11 cellular contexts compared by ENCODE assay signal in genomic region chr2:32250290-32250689, GRCh38. TPM values are rescaled to one million over a fixed set of nuclear protein-coding genes. Genes with fewer than 3 reads are reported as not detected.
"Had no signal": no experiment of that assay in that cellular context is flagged by ENCODE, and none has a peak within 500 bp of the region (broad histone marks: within the 10 kb centered on the region; RNA-seq: fewer than 3 reads in every experiment).

No MANE protein-coding gene starts in this region.

- H3K9me3 ChIP-seq: HAP-1 had no signal

- H3K27ac ChIP-seq: GM23248, HL-60 had no signal

- H3K4me1 ChIP-seq: HAP-1 had no signal

- H3K36me3 ChIP-seq: HAP-1 had no signal

- ATAC-seq: HCT116 had no signal

- H3K9ac ChIP-seq: GM23248 had no signal

- H3K4me3 ChIP-seq: GM23248, HAP-1 had no signal

- DNase-seq: GM23248, GOT3, H7, HFFc6, IMR-90, KBM-7 had no signal

- H2AFZ ChIP-seq: GM23248 had no signal

RNA-seq across cellular contexts. Expression of gene NLRC4, which starts 14.4 kb away (rescaled TPM):
- total RNA-seq: GM23248, H4, HFFc6, HT1080, IMR-90 had no signal
- polyA plus RNA-seq: IMR-90 had no signal
